8 cellular contexts compared by ENCODE assay signal in the genomic region with DNA sequence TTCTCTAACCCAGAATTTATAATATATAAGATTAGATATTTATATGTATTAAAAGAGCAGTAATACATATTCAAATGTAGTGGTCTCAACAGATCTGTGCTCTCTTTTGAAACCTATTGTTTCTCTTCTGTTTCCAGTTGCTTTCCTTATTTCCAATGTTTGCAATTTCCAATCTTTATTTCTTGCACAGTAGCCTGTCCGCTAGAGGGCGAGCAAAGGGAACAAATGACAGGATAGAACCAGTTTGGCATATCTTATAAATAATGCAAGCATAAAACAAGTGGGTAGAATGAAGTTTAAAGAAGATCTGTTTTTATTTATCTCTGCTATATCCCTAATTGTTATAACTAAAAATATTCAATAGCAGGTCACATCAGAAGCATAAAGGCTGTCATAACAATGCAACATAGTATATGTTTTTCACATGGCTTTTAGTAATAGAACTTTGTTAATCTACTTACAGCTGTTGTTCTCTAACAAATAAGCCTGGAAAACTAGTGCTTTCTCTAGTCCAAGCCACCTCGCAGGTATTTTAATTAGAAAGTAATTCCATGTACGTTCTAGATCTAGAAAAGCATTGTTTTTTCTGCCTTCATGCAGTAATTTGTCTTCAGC. TPM values are rescaled to one million over a fixed set of nuclear protein-coding genes. Genes with fewer than 3 reads are reported as not detected.
DNase-seq lines count a peak whose midpoint lies in the region; ATAC-seq and FAIRE-seq lines count a peak whose summit lies in the region.

No MANE protein-coding gene starts in this region.

- DNase-seq in AG08396 (ENCODE audit: low spot score) (peak; percentile 21), GM19239 (ENCODE audit: insufficient read length, low spot score) (no peak), NCI-H510A (lab: John Stamatoyannopoulos, UW) (peak; percentile 6), myocyte (ENCODE audit: low read depth) (peak; percentile 78), stromal cell of bone marrow (ENCODE audit: low read depth) (peak; percentile 50)
- peak; percentile 67 for DNase-seq in activated CD4-positive, alpha-beta T cell treated with anti-CD3 and anti-CD28 coated beads, Interleukin-2, amount 10 ng/mL, durations not matched to agents 7 days and 5 days

- H3K27me3 Mint-ChIP-seq in activated CD4-positive, alpha-beta T cell treated with anti-CD3 and anti-CD28 coated beads, Interleukin-2, amount 10 ng/mL, durations not matched to agents 7 days and 5 days: peaks cover 27% of the 10 kb centered on the region

- H3K27ac Mint-ChIP-seq in activated CD4-positive, alpha-beta T cell treated with anti-CD3 and anti-CD28 coated beads, Interleukin-2, amount 10 ng/mL, durations not matched to agents 7 days and 5 days: no peak overlapping the region

- no peaks in the 10 kb centered on the region for H3K36me3 Mint-ChIP-seq in activated CD4-positive, alpha-beta T cell treated with anti-CD3 and anti-CD28 coated beads, Interleukin-2, amount 10 ng/mL, durations not matched to agents 7 days and 5 days (ENCODE audit: low read depth)

- no peaks in the 10 kb centered on the region for H3K9me3 Mint-ChIP-seq in activated CD4-positive, alpha-beta T cell treated with anti-CD3 and anti-CD28 coated beads, Interleukin-2, amount 10 ng/mL, durations not matched to agents 7 days and 5 days

- POLR2A ChIA-PET in activated CD4-positive, alpha-beta T cell treated with anti-CD3 and anti-CD28 coated beads, Interleukin-2, amount 10 ng/mL, durations not matched to agents 7 days and 5 days (lab: Charles Lee): no interaction called here

- peak; percentile 91 for FAIRE-seq in GM19239 (lab: Jason Lieb, UNC)
- FAIRE-seq in endometrium (lab: Jason Lieb, UNC): peak; percentile 92

- H3K4me3 Mint-ChIP-seq in activated CD4-positive, alpha-beta T cell treated with anti-CD3 and anti-CD28 coated beads, Interleukin-2, amount 10 ng/mL, durations not matched to agents 7 days and 5 days: no peak overlapping the region

- H3K4me1 Mint-ChIP-seq in activated CD4-positive, alpha-beta T cell treated with anti-CD3 and anti-CD28 coated beads, Interleukin-2, amount 10 ng/mL, durations not matched to agents 7 days and 5 days: peaks cover 4% of the 10 kb centered on the region

- CTCF ChIA-PET in activated CD4-positive, alpha-beta T cell treated with anti-CD3 and anti-CD28 coated beads, Interleukin-2, amount 10 ng/mL, durations not matched to agents 7 days and 5 days (lab: Charles Lee): interaction anchor here (1.2 to 1.5 kb wide), 2 partner anchors 13 to 14 kb away, joined by 3 to 4 read pairs; no protein-coding TSS in a partner anchor

- no peak for ATAC-seq in GM18511 (IDR thresholded peaks at IDR 0.05; ENCODE audit: unreplicated experiment)

RNA-seq across cellular contexts. Expression of gene TCAIM, which starts 15.1 kb away (rescaled TPM):
- 10 to 100 TPM; 16.4 to 19.9 TPM for total RNA-seq in activated CD4-positive, alpha-beta T cell treated with anti-CD3 and anti-CD28 coated beads, Interleukin-2, amount 10 ng/mL, durations not matched to agents 7 days and 5 days
- total RNA-seq in myocyte: 38.3 and 60.9 TPM in 2 replicates
- 9.3 TPM for polyA plus RNA-seq in myocyte (2012)
